22 cellular contexts compared by ENCODE assay signal in the genomic region with DNA sequence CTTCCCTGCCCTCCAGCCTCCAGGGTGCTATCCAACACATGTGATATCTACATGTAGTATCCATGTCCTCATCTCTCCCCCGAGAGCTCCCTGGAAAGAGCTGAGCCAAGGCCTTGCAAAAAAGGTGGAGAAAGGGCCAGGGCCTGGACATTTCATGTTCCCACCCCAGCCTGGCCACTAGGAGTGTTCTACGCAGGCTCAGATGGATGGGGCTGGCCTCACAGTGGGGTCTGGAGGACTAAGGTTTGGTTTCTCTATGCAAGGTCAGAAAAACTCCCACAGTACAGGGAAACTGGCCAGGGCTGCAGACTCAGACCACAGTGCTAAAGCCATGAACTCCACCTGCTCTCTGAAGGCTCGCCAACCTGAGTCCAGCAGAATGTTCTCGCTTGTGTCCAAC. TPM values are rescaled to one million over a fixed set of nuclear protein-coding genes. Genes with fewer than 3 reads are reported as not detected.
DNase-seq lines count a peak whose midpoint lies in the region; ATAC-seq and TF ChIP-seq lines count a peak whose summit lies in the region.
"Had no signal": no experiment of that assay in that cellular context is flagged by ENCODE, and none has a peak within 500 bp of the region (broad histone marks: within the 10 kb centered on the region; RNA-seq: fewer than 3 reads in every experiment).

No MANE protein-coding gene starts in this region.

- H3K9me3 ChIP-seq in endodermal cell (ENCODE audit: control insufficient read depth, low read length): no peaks in the 10 kb centered on the region
- no peaks in the 10 kb centered on the region for H3K9me3 ChIP-seq in CD8-positive, alpha-beta T cell (ENCODE audit: low read length)
- H3K9me3 ChIP-seq: BE2C, MG63, SJSA1 had no signal

- H3K27ac ChIP-seq in endodermal cell (ENCODE audit: low read depth, low read length): no peak overlapping the region
- H3K27ac ChIP-seq in CD8-positive, alpha-beta T cell (ENCODE audit: low read depth, low read length): no peak overlapping the region
- H3K27ac ChIP-seq: 22Rv1, SJSA1 had no signal

- DNase-seq in T-helper 1 cell (no peak), endodermal cell (no peak), AG20443 (ENCODE audit: low spot score) (no peak), NOMO-1 (lab: John Stamatoyannopoulos, UW; ENCODE audit: unreplicated experiment in 2 of 2) (no peak)
- no peak for DNase-seq in activated CD8-positive, alpha-beta T cell treated with anti-CD3 and anti-CD28 coated beads for 36 hours
- DNase-seq in CD8-positive, alpha-beta T cell: no peak
- DNase-seq: BE2C, DND-41, Karpas-422, MG63, NCI-H1092, NCI-H146, NCI-H2081, NCI-H774 had no signal

- H3K4me3 Mint-ChIP-seq in T-helper 1 cell treated with Interleukin-12 subunit alpha and Interleukin-12 subunit beta and Interleukin-4 antibody, amounts not matched to agents 30 μg/mL and 1 μg/mL, for 36 hours: no peak overlapping the region
- no peak overlapping the region for H3K4me3 Mint-ChIP-seq in activated CD8-positive, alpha-beta T cell treated with anti-CD3 and anti-CD28 coated beads for 36 hours
- H3K4me3 Mint-ChIP-seq in endodermal cell: no peak overlapping the region
- no peak overlapping the region for H3K4me3 Mint-ChIP-seq in stimulated activated memory B cell treated with anti-CD40 and anti-IgM and Interleukin-4, amounts not matched to agents 10 μg/mL and 1 μg/mL and 100 μg/mL, for 72 hours
- no peak overlapping the region for H3K4me3 Mint-ChIP-seq in CD8-positive, alpha-beta T cell

- H3K4me1 ChIP-seq in endodermal cell (ENCODE audit: control insufficient read depth, insufficient read depth, low read length): no peaks in the 10 kb centered on the region
- H3K4me1 ChIP-seq in CD8-positive, alpha-beta T cell (ENCODE audit: insufficient read depth, low read length): no peaks in the 10 kb centered on the region
- H3K4me1 ChIP-seq: BE2C had no signal

- no peaks in the 10 kb centered on the region for H3K27me3 Mint-ChIP-seq in T-helper 1 cell treated with Interleukin-12 subunit alpha and Interleukin-12 subunit beta and Interleukin-4 antibody, amounts not matched to agents 30 μg/mL and 1 μg/mL, for 36 hours (ENCODE audit: low read depth)
- H3K27me3 Mint-ChIP-seq in activated CD8-positive, alpha-beta T cell treated with anti-CD3 and anti-CD28 coated beads for 36 hours: no peaks in the 10 kb centered on the region
- H3K27me3 Mint-ChIP-seq in endodermal cell (ENCODE audit: insufficient read depth): no peaks in the 10 kb centered on the region
- no peaks in the 10 kb centered on the region for H3K27me3 Mint-ChIP-seq in stimulated activated memory B cell treated with anti-CD40 and anti-IgM and Interleukin-4, amounts not matched to agents 10 μg/mL and 1 μg/mL and 100 μg/mL, for 72 hours
- no peaks in the 10 kb centered on the region for H3K27me3 Mint-ChIP-seq in CD8-positive, alpha-beta T cell (ENCODE audit: low read depth)

- WGBS in endodermal cell (ENCODE audit: insufficient coverage in 1 of 2, insufficient read length in 1 of 2), 2 experiments: 93 to 96% methylated on average over 3 to 4 of the region's 4 CpGs

- H3K9ac ChIP-seq in endodermal cell (ENCODE audit: extremely low read depth, low read length, poor library complexity, severe bottlenecking): no peak overlapping the region

- H3K36me3 Mint-ChIP-seq in T-helper 1 cell treated with Interleukin-12 subunit alpha and Interleukin-12 subunit beta and Interleukin-4 antibody, amounts not matched to agents 30 μg/mL and 1 μg/mL, for 36 hours (ENCODE audit: low read depth): peaks cover 10% of the 10 kb centered on the region
- H3K36me3 Mint-ChIP-seq in activated CD8-positive, alpha-beta T cell treated with anti-CD3 and anti-CD28 coated beads for 36 hours (ENCODE audit: low read depth): peaks cover 20% of the 10 kb centered on the region
- no peaks in the 10 kb centered on the region for H3K36me3 Mint-ChIP-seq in endodermal cell (ENCODE audit: low read depth)
- peaks cover 14% of the 10 kb centered on the region for H3K36me3 Mint-ChIP-seq in stimulated activated memory B cell treated with anti-CD40 and anti-IgM and Interleukin-4, amounts not matched to agents 10 μg/mL and 1 μg/mL and 100 μg/mL, for 72 hours
- H3K36me3 Mint-ChIP-seq in CD8-positive, alpha-beta T cell: no peaks in the 10 kb centered on the region

- intact Hi-C loops in activated CD8-positive, alpha-beta T cell treated with anti-CD3 and anti-CD28 coated beads for 36 hours (cut with micrococcal nuclease): loop anchor here (5.0 kb wide), 1 partner anchor 40 kb away; no protein-coding TSS in a partner anchor
- intact Hi-C loops in CD8-positive, alpha-beta T cell (cut with DNase I, micrococcal nuclease): no loop called here

- TF ChIP-seq CTCF in activated CD8-positive, alpha-beta T cell treated with anti-CD3 and anti-CD28 coated beads for 36 hours (IDR thresholded peaks at IDR 0.05): no peak
- TF ChIP-seq CTCF in endodermal cell (conservative IDR thresholded peaks at IDR 0.05): peak; percentile 22
- TF ChIP-seq CTCF in CD8-positive, alpha-beta T cell (IDR thresholded peaks at IDR 0.05): no peak

- H3K27ac Mint-ChIP-seq in T-helper 1 cell treated with Interleukin-12 subunit alpha and Interleukin-12 subunit beta and Interleukin-4 antibody, amounts not matched to agents 30 μg/mL and 1 μg/mL, for 36 hours: peak overlapping the region; percentile 69
- peak overlapping the region; percentile 58 for H3K27ac Mint-ChIP-seq in activated CD8-positive, alpha-beta T cell treated with anti-CD3 and anti-CD28 coated beads for 36 hours
- no peak overlapping the region for H3K27ac Mint-ChIP-seq in endodermal cell
- peak overlapping the region; percentile 33 for H3K27ac Mint-ChIP-seq in stimulated activated memory B cell treated with anti-CD40 and anti-IgM and Interleukin-4, amounts not matched to agents 10 μg/mL and 1 μg/mL and 100 μg/mL, for 72 hours
- no peak overlapping the region for H3K27ac Mint-ChIP-seq in CD8-positive, alpha-beta T cell

- CTCF ChIA-PET in activated CD8-positive, alpha-beta T cell treated with anti-CD3 and anti-CD28 coated beads for 36 hours (lab: Charles Lee): interaction anchor here (0.8 to 4.0 kb wide), 6 partner anchors 15 to 166 kb away, joined by 3 to 10 read pairs (median 4); no protein-coding TSS in a partner anchor
- CTCF ChIA-PET in CD8-positive, alpha-beta T cell (lab: Charles Lee): interaction anchor here (1.5 to 1.9 kb wide), 2 partner anchors 9 to 62 kb away, joined by 3 to 10 read pairs; no protein-coding TSS in a partner anchor

- no peaks in the 10 kb centered on the region for H3K36me3 ChIP-seq in endodermal cell (ENCODE audit: control insufficient read depth, insufficient read depth, low read length)
- H3K36me3 ChIP-seq in CD8-positive, alpha-beta T cell (ENCODE audit: insufficient read depth, low read length): no peaks in the 10 kb centered on the region
- H3K36me3 ChIP-seq: BE2C, MG63, SJSA1 had no signal

- H3K4me3 ChIP-seq in endodermal cell (ENCODE audit: low read length): no peak overlapping the region
- no peak overlapping the region for H3K4me3 ChIP-seq in CD8-positive, alpha-beta T cell (ENCODE audit: low read depth, low read length)
- H3K4me3 ChIP-seq: GM12878, MG63, SJSA1 had no signal

- H3K9me3 Mint-ChIP-seq in T-helper 1 cell treated with Interleukin-12 subunit alpha and Interleukin-12 subunit beta and Interleukin-4 antibody, amounts not matched to agents 30 μg/mL and 1 μg/mL, for 36 hours: no peaks in the 10 kb centered on the region
- H3K9me3 Mint-ChIP-seq in activated CD8-positive, alpha-beta T cell treated with anti-CD3 and anti-CD28 coated beads for 36 hours: no peaks in the 10 kb centered on the region
- H3K9me3 Mint-ChIP-seq in endodermal cell: no peaks in the 10 kb centered on the region
- H3K9me3 Mint-ChIP-seq in stimulated activated memory B cell treated with anti-CD40 and anti-IgM and Interleukin-4, amounts not matched to agents 10 μg/mL and 1 μg/mL and 100 μg/mL, for 72 hours: no peaks in the 10 kb centered on the region
- H3K9me3 Mint-ChIP-seq in CD8-positive, alpha-beta T cell: no peaks in the 10 kb centered on the region

- ATAC-seq in activated CD8-positive, alpha-beta T cell treated with anti-CD3 and anti-CD28 coated beads for 36 hours: no peak
- ATAC-seq in stimulated activated memory B cell treated with anti-CD40 and anti-IgM and Interleukin-4, amounts not matched to agents 10 μg/mL and 1 μg/mL and 100 μg/mL, for 72 hours: no peak
- ATAC-seq in CD8-positive, alpha-beta T cell: no peak
- ATAC-seq: GM12878 had no signal

- POLR2A ChIA-PET in activated CD8-positive, alpha-beta T cell treated with anti-CD3 and anti-CD28 coated beads for 36 hours (lab: Charles Lee): interaction anchor here (0.8 to 2.0 kb wide), 5 partner anchors 10 to 222 kb away, joined by 3 to 6 read pairs (median 3); no protein-coding TSS in a partner anchor
- POLR2A ChIA-PET in CD8-positive, alpha-beta T cell (lab: Charles Lee): no interaction called here

- H3K27me3 ChIP-seq in endodermal cell (ENCODE audit: control insufficient read depth, insufficient read depth, low read length, poor library complexity, severe bottlenecking): no peaks in the 10 kb centered on the region
- no peaks in the 10 kb centered on the region for H3K27me3 ChIP-seq in CD8-positive, alpha-beta T cell (ENCODE audit: insufficient read depth, low read length)
- H3K27me3 ChIP-seq: BE2C, MG63, SJSA1 had no signal

- H3K4me1 Mint-ChIP-seq in T-helper 1 cell treated with Interleukin-12 subunit alpha and Interleukin-12 subunit beta and Interleukin-4 antibody, amounts not matched to agents 30 μg/mL and 1 μg/mL, for 36 hours (ENCODE audit: low read depth): peaks cover 50% of the 10 kb centered on the region
- H3K4me1 Mint-ChIP-seq in activated CD8-positive, alpha-beta T cell treated with anti-CD3 and anti-CD28 coated beads for 36 hours (ENCODE audit: low read depth): peaks cover 59% of the 10 kb centered on the region
- H3K4me1 Mint-ChIP-seq in endodermal cell: peaks cover 6% of the 10 kb centered on the region
- H3K4me1 Mint-ChIP-seq in stimulated activated memory B cell treated with anti-CD40 and anti-IgM and Interleukin-4, amounts not matched to agents 10 μg/mL and 1 μg/mL and 100 μg/mL, for 72 hours: peaks cover 68% of the 10 kb centered on the region
- peaks cover 3% of the 10 kb centered on the region for H3K4me1 Mint-ChIP-seq in CD8-positive, alpha-beta T cell (ENCODE audit: low read depth)

RNA-seq across cellular contexts. Expression of gene CSF2, which starts 1.5 kb away (rescaled TPM):
- total RNA-seq in activated CD8-positive, alpha-beta T cell treated with anti-CD3 and anti-CD28 coated beads for 36 hours: 10 to 100 TPM; 61.5 to 64.1 TPM
- total RNA-seq in endodermal cell: not detected
- not detected for polyA plus RNA-seq in endodermal cell (2013, experiment 1 of 2)
- not detected for polyA plus RNA-seq in endodermal cell (2013, experiment 2 of 2)
- total RNA-seq in CD8-positive, alpha-beta T cell: under 1 TPM in 1 of 2 experiments, not detected in 1; 0.41 TPM
- total RNA-seq: H1, NCI-H460 had no signal
- polyA plus RNA-seq: AG04450, H1 had no signal

RNA-seq across cellular contexts. Expression of gene IL3, which starts 11.6 kb away (rescaled TPM):
- under 1 TPM; 0.25 to 0.98 TPM for total RNA-seq in activated CD8-positive, alpha-beta T cell treated with anti-CD3 and anti-CD28 coated beads for 36 hours
- not detected for total RNA-seq in endodermal cell
- not detected for polyA plus RNA-seq in endodermal cell (2013, experiment 1 of 2)
- polyA plus RNA-seq in endodermal cell (2013, experiment 2 of 2): not detected
- not detected for total RNA-seq in CD8-positive, alpha-beta T cell
- total RNA-seq: GM12878, H1, NCI-H460, SJSA1 had no signal
- polyA plus RNA-seq: AG04450, GM12878, H1 had no signal

Comparison
In these comparisons a context has a peak if more than half of its experiments do, and no peak if none do; other contexts are left out.
1. H3K27ac Mint-ChIP-seq: peak in T-helper 1 cell treated with Interleukin-12 subunit alpha and Interleukin-12 subunit beta and Interleukin-4 antibody, amounts not matched to agents 30 μg/mL and 1 μg/mL, for 36 hours (single experiment), activated CD8-positive, alpha-beta T cell treated with anti-CD3 and anti-CD28 coated beads for 36 hours (single experiment) and stimulated activated memory B cell treated with anti-CD40 and anti-IgM and Interleukin-4, amounts not matched to agents 10 μg/mL and 1 μg/mL and 100 μg/mL, for 72 hours (single experiment); none in endodermal cell (single experiment) and CD8-positive, alpha-beta T cell (single experiment).
2. RNA of gene CSF2, which starts 1.5 kb away (total RNA-seq): 61.5 to 64.1 TPM in activated CD8-positive, alpha-beta T cell treated with anti-CD3 and anti-CD28 coated beads for 36 hours; 0.41 TPM in CD8-positive, alpha-beta T cell and not detected in endodermal cell; every median in the first group is over 10 times any median in the second.